ENCODE assay signal across 1 cellular context in genomic region chr19:993361-993830, GRCh38.
A peak's percentile ranks its signal among the peaks of the same experiment; 100 is the strongest.
TF ChIP-seq lines count a peak whose summit lies in the region.

No MANE protein-coding gene starts in this region.

TF ChIP-seq in HepG2, 621 proteins besides CTCF, POLR2A, EP300 and RAD21 (continued from another document and continues in another):
- TF ChIP-seq, protein P1, sequence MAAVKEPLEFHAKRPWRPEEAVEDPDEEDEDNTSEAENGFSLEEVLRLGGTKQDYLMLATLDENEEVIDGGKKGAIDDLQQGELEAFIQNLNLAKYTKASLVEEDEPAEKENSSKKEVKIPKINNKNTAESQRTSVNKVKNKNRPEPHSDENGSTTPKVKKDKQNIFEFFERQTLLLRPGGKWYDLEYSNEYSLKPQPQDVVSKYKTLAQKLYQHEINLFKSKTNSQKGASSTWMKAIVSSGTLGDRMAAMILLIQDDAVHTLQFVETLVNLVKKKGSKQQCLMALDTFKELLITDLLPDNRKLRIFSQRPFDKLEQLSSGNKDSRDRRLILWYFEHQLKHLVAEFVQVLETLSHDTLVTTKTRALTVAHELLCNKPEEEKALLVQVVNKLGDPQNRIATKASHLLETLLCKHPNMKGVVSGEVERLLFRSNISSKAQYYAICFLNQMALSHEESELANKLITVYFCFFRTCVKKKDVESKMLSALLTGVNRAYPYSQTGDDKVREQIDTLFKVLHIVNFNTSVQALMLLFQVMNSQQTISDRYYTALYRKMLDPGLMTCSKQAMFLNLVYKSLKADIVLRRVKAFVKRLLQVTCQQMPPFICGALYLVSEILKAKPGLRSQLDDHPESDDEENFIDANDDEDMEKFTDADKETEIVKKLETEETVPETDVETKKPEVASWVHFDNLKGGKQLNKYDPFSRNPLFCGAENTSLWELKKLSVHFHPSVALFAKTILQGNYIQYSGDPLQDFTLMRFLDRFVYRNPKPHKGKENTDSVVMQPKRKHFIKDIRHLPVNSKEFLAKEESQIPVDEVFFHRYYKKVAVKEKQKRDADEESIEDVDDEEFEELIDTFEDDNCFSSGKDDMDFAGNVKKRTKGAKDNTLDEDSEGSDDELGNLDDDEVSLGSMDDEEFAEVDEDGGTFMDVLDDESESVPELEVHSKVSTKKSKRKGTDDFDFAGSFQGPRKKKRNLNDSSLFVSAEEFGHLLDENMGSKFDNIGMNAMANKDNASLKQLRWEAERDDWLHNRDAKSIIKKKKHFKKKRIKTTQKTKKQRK (IDR thresholded peaks at IDR 0.05; ENCODE audit: low read length) = no peak
- TF ChIP-seq ZNF878 (CRISPR knock-in tag; IDR thresholded peaks at IDR 0.05) (no peak), BRCA1 (CRISPR knock-in tag; IDR thresholded peaks at IDR 0.05) (no peak), SP2 (CRISPR knock-in tag; IDR thresholded peaks at IDR 0.05) (no peak), ZNF83 (CRISPR knock-in tag; IDR thresholded peaks at IDR 0.05; ENCODE audit: borderline replicate concordance) (no peak), ZNF501 (CRISPR knock-in tag; IDR thresholded peaks at IDR 0.05) (no peak), ATF1 (CRISPR knock-in tag; IDR thresholded peaks at IDR 0.05) (no peak), DNMT1 (CRISPR knock-in tag; IDR thresholded peaks at IDR 0.05) (no peak), TCF7 (IDR thresholded peaks at IDR 0.05; ENCODE audit: low read depth) (no peak), CBX5 (CRISPR knock-in tag; IDR thresholded peaks at IDR 0.05; ENCODE audit: borderline replicate concordance) (0 out of 2 replicates have a peak, but pooled peaks have one; percentile 32), HMGXB3 (CRISPR knock-in tag; IDR thresholded peaks at IDR 0.05; ENCODE audit: borderline replicate concordance) (no peak; the same call in 1 of the 2 replicates), ZNF138 (CRISPR knock-in tag; IDR thresholded peaks at IDR 0.05; ENCODE audit: low read depth) (no peak), ZNF577 (CRISPR knock-in tag; IDR thresholded peaks at IDR 0.05; ENCODE audit: borderline replicate concordance, low read depth) (no peak), DR1 (CRISPR knock-in tag; IDR thresholded peaks at IDR 0.05) (peak; percentile 69; the same call in 1 of the 2 replicates), ZFP36L2 (CRISPR knock-in tag; IDR thresholded peaks at IDR 0.05) (no peak), ZNF670 (CRISPR knock-in tag; IDR thresholded peaks at IDR 0.05; ENCODE audit: borderline replicate concordance) (no peak), NFE2L1 (CRISPR knock-in tag; IDR thresholded peaks at IDR 0.05; ENCODE audit: borderline replicate concordance) (no peak), ZNF234 (CRISPR knock-in tag; conservative IDR thresholded peaks at IDR 0.05) (no peak), JUND (CRISPR knock-in tag; IDR thresholded peaks at IDR 0.05) (no peak; the same call in 1 of the 2 replicates), ZBTB42 (CRISPR knock-in tag; IDR thresholded peaks at IDR 0.05) (no peak), ZNF430 (CRISPR knock-in tag; IDR thresholded peaks at IDR 0.05) (peak; percentile 62; the same call in 1 of the 2 replicates), ZBTB20 (CRISPR knock-in tag; IDR thresholded peaks at IDR 0.05; ENCODE audit: borderline replicate concordance, low read depth) (peak; percentile 44; the same call in 1 of the 2 replicates), YY1 (IDR thresholded peaks at IDR 0.05; ENCODE audit: insufficient read depth, insufficient replicate concordance, low read depth, low read length) (peak; percentile 16), ZNF740 (CRISPR knock-in tag; IDR thresholded peaks at IDR 0.05) (no peak), PRDM10 (CRISPR knock-in tag; IDR thresholded peaks at IDR 0.05; ENCODE audit: low read depth) (peak; percentile 82), KDM2A (CRISPR knock-in tag; IDR thresholded peaks at IDR 0.05; ENCODE audit: borderline replicate concordance, low read depth) (peak; percentile 69; the same call in 1 of the 2 replicates), FOXK1 (CRISPR knock-in tag; IDR thresholded peaks at IDR 0.05; ENCODE audit: borderline replicate concordance, low read depth) (no peak), CCDC6 (CRISPR knock-in tag; IDR thresholded peaks at IDR 0.05) (no peak), CCAR2 (optimal IDR thresholded peaks at IDR 0.05; ENCODE audit: low read depth, low read length) (no peak), ZSCAN12 (CRISPR knock-in tag; IDR thresholded peaks at IDR 0.05) (no peak), FOXK2 (IDR thresholded peaks at IDR 0.05) (no peak), SALL1 (CRISPR knock-in tag; IDR thresholded peaks at IDR 0.05) (peak; percentile 78), SP5 (CRISPR knock-in tag; IDR thresholded peaks at IDR 0.05; ENCODE audit: borderline replicate concordance, low read depth) (peak; percentile 88), ZNF710 (CRISPR knock-in tag; IDR thresholded peaks at IDR 0.05; ENCODE audit: borderline replicate concordance) (peak; percentile 60; the same call in 1 of the 2 replicates), ZFP1 (CRISPR knock-in tag; IDR thresholded peaks at IDR 0.05) (no peak), SNAPC2 (CRISPR knock-in tag; IDR thresholded peaks at IDR 0.05) (no peak), POGZ (CRISPR knock-in tag; IDR thresholded peaks at IDR 0.05) (no peak; the same call in 1 of the 2 replicates)
- TF ChIP-seq, protein P2, sequence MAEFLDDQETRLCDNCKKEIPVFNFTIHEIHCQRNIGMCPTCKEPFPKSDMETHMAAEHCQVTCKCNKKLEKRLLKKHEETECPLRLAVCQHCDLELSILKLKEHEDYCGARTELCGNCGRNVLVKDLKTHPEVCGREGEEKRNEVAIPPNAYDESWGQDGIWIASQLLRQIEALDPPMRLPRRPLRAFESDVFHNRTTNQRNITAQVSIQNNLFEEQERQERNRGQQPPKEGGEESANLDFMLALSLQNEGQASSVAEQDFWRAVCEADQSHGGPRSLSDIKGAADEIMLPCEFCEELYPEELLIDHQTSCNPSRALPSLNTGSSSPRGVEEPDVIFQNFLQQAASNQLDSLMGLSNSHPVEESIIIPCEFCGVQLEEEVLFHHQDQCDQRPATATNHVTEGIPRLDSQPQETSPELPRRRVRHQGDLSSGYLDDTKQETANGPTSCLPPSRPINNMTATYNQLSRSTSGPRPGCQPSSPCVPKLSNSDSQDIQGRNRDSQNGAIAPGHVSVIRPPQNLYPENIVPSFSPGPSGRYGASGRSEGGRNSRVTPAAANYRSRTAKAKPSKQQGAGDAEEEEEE (CRISPR knock-in tag; IDR thresholded peaks at IDR 0.05; ENCODE audit: borderline replicate concordance) = no peak
- TF ChIP-seq, protein P3, sequence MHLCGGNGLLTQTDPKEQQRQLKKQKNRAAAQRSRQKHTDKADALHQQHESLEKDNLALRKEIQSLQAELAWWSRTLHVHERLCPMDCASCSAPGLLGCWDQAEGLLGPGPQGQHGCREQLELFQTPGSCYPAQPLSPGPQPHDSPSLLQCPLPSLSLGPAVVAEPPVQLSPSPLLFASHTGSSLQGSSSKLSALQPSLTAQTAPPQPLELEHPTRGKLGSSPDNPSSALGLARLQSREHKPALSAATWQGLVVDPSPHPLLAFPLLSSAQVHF (CRISPR knock-in tag; IDR thresholded peaks at IDR 0.05) = no peak
- TF ChIP-seq, protein P4, sequence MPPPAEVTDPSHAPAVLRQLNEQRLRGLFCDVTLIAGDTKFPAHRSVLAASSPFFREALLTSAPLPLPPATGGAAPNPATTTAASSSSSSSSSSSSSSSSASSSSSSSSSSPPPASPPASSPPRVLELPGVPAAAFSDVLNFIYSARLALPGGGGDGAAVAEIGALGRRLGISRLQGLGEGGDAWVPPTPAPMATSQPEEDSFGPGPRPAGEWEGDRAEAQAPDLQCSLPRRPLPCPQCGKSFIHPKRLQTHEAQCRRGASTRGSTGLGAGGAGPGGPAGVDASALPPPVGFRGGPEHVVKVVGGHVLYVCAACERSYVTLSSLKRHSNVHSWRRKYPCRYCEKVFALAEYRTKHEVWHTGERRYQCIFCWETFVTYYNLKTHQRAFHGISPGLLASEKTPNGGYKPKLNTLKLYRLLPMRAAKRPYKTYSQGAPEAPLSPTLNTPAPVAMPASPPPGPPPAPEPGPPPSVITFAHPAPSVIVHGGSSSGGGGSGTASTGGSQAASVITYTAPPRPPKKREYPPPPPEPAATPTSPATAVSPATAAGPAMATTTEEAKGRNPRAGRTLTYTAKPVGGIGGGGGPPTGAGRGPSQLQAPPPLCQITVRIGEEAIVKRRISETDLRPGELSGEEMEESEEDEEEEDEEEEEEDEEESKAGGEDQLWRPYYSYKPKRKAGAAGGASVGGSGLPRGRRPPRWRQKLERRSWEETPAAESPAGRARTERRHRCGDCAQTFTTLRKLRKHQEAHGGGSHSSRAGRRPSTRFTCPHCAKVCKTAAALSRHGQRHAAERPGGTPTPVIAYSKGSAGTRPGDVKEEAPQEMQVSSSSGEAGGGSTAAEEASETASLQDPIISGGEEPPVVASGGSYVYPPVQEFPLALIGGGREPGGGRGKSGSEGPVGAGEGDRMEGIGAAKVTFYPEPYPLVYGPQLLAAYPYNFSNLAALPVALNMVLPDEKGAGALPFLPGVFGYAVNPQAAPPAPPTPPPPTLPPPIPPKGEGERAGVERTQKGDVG (CRISPR knock-in tag; IDR thresholded peaks at IDR 0.05; ENCODE audit: borderline replicate concordance) = 0 out of 2 replicates have a peak, but pooled peaks have one; percentile 77
- TF ChIP-seq, protein P5, sequence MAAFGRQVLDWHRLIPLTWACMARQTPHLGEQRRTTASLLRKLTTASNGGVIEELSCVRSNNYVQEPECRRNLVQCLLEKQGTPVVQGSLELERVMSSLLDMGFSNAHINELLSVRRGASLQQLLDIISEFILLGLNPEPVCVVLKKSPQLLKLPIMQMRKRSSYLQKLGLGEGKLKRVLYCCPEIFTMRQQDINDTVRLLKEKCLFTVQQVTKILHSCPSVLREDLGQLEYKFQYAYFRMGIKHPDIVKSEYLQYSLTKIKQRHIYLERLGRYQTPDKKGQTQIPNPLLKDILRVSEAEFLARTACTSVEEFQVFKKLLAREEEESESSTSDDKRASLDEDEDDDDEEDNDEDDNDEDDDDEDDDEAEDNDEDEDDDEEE (CRISPR knock-in tag; IDR thresholded peaks at IDR 0.05) = no peak
